8 cellular contexts compared by ENCODE assay signal in the genomic region with DNA sequence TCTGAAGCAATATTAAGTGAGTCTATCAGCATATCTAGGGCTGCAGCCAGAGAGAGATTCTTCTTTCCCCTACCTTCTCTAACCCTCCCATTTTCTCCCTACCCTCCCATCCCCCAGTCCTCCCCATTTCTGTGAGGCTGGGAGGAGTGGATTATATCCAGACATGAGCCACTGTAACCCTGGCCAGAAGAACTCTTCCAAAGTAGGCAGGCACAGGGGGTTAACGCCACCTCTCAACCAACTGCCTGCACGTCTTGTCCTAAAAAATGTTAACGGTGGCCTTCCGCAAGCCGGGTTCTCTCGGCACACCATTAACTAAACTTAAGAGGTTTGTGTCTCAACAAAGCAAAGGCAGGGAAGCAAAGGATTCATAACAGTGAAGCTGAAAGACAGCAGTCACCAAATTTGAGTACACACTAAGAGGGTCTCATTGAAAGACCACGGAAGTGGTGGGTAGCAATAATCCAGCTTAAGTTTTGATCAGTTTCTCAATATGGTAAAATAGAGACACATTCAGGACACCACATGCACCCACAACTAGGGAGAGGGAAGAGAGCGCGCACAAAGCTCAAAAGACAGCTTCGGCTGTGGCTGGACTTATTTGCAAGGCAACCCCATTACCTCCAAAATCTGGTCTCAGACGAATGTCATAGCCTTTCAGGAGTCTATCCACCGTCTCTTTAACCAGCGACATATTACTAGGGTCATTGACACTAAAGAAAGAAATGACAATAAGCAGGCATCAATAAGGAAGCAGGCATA. TPM values are rescaled to one million over a fixed set of nuclear protein-coding genes. Genes with fewer than 3 reads are reported as not detected.
DNase-seq lines count a peak whose midpoint lies in the region; ATAC-seq and TF ChIP-seq lines count a peak whose summit lies in the region.

No MANE protein-coding gene starts in this region.

- intact Hi-C loops in Calu3 (cut with micrococcal nuclease; ENCODE audit: unreplicated experiment) = loop anchor here (2.0 to 10.0 kb wide), 2 partner anchors 1031 to 1863 kb away; no protein-coding TSS in a partner anchor
- intact Hi-C loops in activated CD8-positive, alpha-beta T cell treated with anti-CD3 and anti-CD28 coated beads for 36 hours (cut with micrococcal nuclease) = no loop called here
- intact Hi-C loops in naive thymus-derived CD4-positive, alpha-beta T cell (cut with micrococcal nuclease) = loop anchor here in 1 of 2 donors (2.0 to 10.0 kb wide), 2 partner anchors 1111 to 1801 kb away; no protein-coding TSS in a partner anchor

- H3K4me3 ChIP-seq in naive thymus-derived CD4-positive, alpha-beta T cell (ENCODE audit: low read length) = no peak overlapping the region

- H3K27me3 ChIP-seq in naive thymus-derived CD4-positive, alpha-beta T cell (ENCODE audit: control insufficient read depth in 2 of 2, insufficient read depth in 2 of 2, low read length in 2 of 2) = peaks cover 0 to 4% of the 10 kb centered on the region in 2 donors

- peak overlapping the region; percentile 43 for H3K27ac Mint-ChIP-seq in Calu3 (ENCODE audit: unreplicated experiment)
- no peak overlapping the region for H3K27ac Mint-ChIP-seq in activated CD8-positive, alpha-beta T cell treated with anti-CD3 and anti-CD28 coated beads for 36 hours
- H3K27ac Mint-ChIP-seq in naive thymus-derived CD4-positive, alpha-beta T cell = no peak overlapping the region

- no peak overlapping the region for H3K27ac ChIP-seq in naive thymus-derived CD4-positive, alpha-beta T cell (ENCODE audit: low read depth, low read length)

- H3K4me1 Mint-ChIP-seq in Calu3 (ENCODE audit: low read depth, unreplicated experiment) = peaks cover 8% of the 10 kb centered on the region
- peaks cover 9% of the 10 kb centered on the region for H3K4me1 Mint-ChIP-seq in activated CD8-positive, alpha-beta T cell treated with anti-CD3 and anti-CD28 coated beads for 36 hours (ENCODE audit: low read depth)
- H3K4me1 Mint-ChIP-seq in naive thymus-derived CD4-positive, alpha-beta T cell = peaks cover 11 to 28% (median 15%) of the 10 kb centered on the region in 7 donors

- peaks cover 4% of the 10 kb centered on the region for H3K36me3 Mint-ChIP-seq in Calu3 (ENCODE audit: insufficient read depth, unreplicated experiment)
- H3K36me3 Mint-ChIP-seq in activated CD8-positive, alpha-beta T cell treated with anti-CD3 and anti-CD28 coated beads for 36 hours (ENCODE audit: low read depth) = no peaks in the 10 kb centered on the region
- peaks cover 0 to 10% (median 0%) of the 10 kb centered on the region in 5 donors for H3K36me3 Mint-ChIP-seq in naive thymus-derived CD4-positive, alpha-beta T cell

- CTCF ChIA-PET in Calu3 (lab: Charles Lee) = no interaction called here
- CTCF ChIA-PET in activated CD8-positive, alpha-beta T cell treated with anti-CD3 and anti-CD28 coated beads for 36 hours (lab: Charles Lee) = no interaction called here
- CTCF ChIA-PET in naive thymus-derived CD4-positive, alpha-beta T cell (lab: Charles Lee) = no interaction called here

- H3K27me3 Mint-ChIP-seq in Calu3 (ENCODE audit: unreplicated experiment) = peaks cover 52% of the 10 kb centered on the region
- peaks cover 48% of the 10 kb centered on the region for H3K27me3 Mint-ChIP-seq in activated CD8-positive, alpha-beta T cell treated with anti-CD3 and anti-CD28 coated beads for 36 hours
- peaks cover 52 to 65% (median 63%) of the 10 kb centered on the region in 5 donors for H3K27me3 Mint-ChIP-seq in naive thymus-derived CD4-positive, alpha-beta T cell

- peak overlapping the region; percentile 50 for H3K4me3 Mint-ChIP-seq in Calu3 (ENCODE audit: low read depth, unreplicated experiment)
- H3K4me3 Mint-ChIP-seq in activated CD8-positive, alpha-beta T cell treated with anti-CD3 and anti-CD28 coated beads for 36 hours = peak overlapping the region; percentile 40
- peak overlapping the region; percentile 39 to 87 (median 79) for H3K4me3 Mint-ChIP-seq in naive thymus-derived CD4-positive, alpha-beta T cell

- H3K9me3 ChIP-seq in naive thymus-derived CD4-positive, alpha-beta T cell (ENCODE audit: control insufficient read depth in 2 of 3, low read length in 3 of 3) = no peaks in the 10 kb centered on the region

- TF ChIP-seq CTCF in Calu3 (IDR thresholded peaks at IDR 0.05; ENCODE audit: unreplicated experiment) = no peak
- TF ChIP-seq CTCF in activated CD8-positive, alpha-beta T cell treated with anti-CD3 and anti-CD28 coated beads for 36 hours (IDR thresholded peaks at IDR 0.05) = no peak

- BruUV-seq in Calu3 (replicated peaks; lab: Mats Ljungman, UMichigan) = no TSS peak

- peak; percentile 3 for ATAC-seq in GM21526 (IDR thresholded peaks at IDR 0.05; ENCODE audit: low FRiP score, unreplicated experiment)
- ATAC-seq in activated CD8-positive, alpha-beta T cell treated with anti-CD3 and anti-CD28 coated beads for 36 hours = no peak
- ATAC-seq in naive thymus-derived CD4-positive, alpha-beta T cell = no peak
- ATAC-seq in GM18873 (IDR thresholded peaks at IDR 0.05; ENCODE audit: low FRiP score, unreplicated experiment) = no peak

- H3K36me3 ChIP-seq in naive thymus-derived CD4-positive, alpha-beta T cell (ENCODE audit: control insufficient read depth in 2 of 3, insufficient read depth in 3 of 3, low read length in 3 of 3) = no peaks in the 10 kb centered on the region

- DNase-seq in Calu3 = no peak
- DNase-seq in activated CD8-positive, alpha-beta T cell treated with anti-CD3 and anti-CD28 coated beads for 36 hours = no peak
- no peak for DNase-seq in naive thymus-derived CD4-positive, alpha-beta T cell
- no peak for DNase-seq in dermis blood vessel endothelial cell
- DNase-seq in HPDE6-E6E7 (ENCODE audit: extremely low spot score) = no peak
- no peak for DNase-seq in stimulated activated CD4-positive, alpha-beta T cell treated with anti-CD3 and anti-CD28 coated beads, Interleukin-2, amount 100 ng/mL, for 48 hours

- POLR2A ChIA-PET in activated CD8-positive, alpha-beta T cell treated with anti-CD3 and anti-CD28 coated beads for 36 hours (lab: Charles Lee) = interaction anchor here (0.6 kb wide), 1 partner anchor 543 kb away, joined by 4 read pairs; no protein-coding TSS in a partner anchor
- POLR2A ChIA-PET in naive thymus-derived CD4-positive, alpha-beta T cell (lab: Charles Lee) = no interaction called here

- H3K9me3 Mint-ChIP-seq in Calu3 (ENCODE audit: low read depth, unreplicated experiment) = no peaks in the 10 kb centered on the region
- peaks cover 2% of the 10 kb centered on the region for H3K9me3 Mint-ChIP-seq in activated CD8-positive, alpha-beta T cell treated with anti-CD3 and anti-CD28 coated beads for 36 hours
- peaks cover 2 to 25% (median 5%) of the 10 kb centered on the region in 11 donors for H3K9me3 Mint-ChIP-seq in naive thymus-derived CD4-positive, alpha-beta T cell

- no peaks in the 10 kb centered on the region for H3K4me1 ChIP-seq in naive thymus-derived CD4-positive, alpha-beta T cell (ENCODE audit: control insufficient read depth in 2 of 2, insufficient read depth in 2 of 2, low read length in 2 of 2)

RNA-seq across cellular contexts. Expression of gene GABRB2, which starts 0.6 kb away (rescaled TPM):
- total RNA-seq in Calu3 (2022) (not detected in 2 replicates), dermis blood vessel endothelial cell (not detected in 2 replicates)
- not detected for total RNA-seq in activated CD8-positive, alpha-beta T cell treated with anti-CD3 and anti-CD28 coated beads for 36 hours
- total RNA-seq in naive thymus-derived CD4-positive, alpha-beta T cell = not detected
- polyA plus RNA-seq in naive thymus-derived CD4-positive, alpha-beta T cell = not detected
